In the genomic region with DNA sequence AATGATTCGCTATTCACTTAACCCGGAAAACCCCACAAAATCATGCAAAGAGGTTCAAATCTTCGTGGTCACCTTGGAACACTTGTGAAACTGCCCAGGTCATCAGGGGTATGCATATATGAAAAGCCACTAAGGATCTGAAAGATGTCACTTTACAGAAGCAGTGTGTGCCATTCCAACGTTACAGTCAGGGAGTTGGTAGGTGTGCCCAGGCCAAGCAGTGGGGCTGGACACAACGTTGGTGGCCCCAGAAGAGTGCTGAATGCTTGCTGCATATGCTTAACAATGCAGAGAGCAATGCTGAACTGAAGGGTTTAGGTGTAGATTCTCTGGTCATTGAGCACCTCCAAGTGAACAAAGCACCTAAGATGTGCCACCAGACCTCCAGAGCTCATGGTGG, we compare ENCODE assay signal across 29 cellular contexts.
"Had no signal": no experiment of that assay in that cellular context is flagged by ENCODE, and none has a peak within 500 bp of the region (broad histone marks: within the 10 kb centered on the region; RNA-seq: fewer than 3 reads in every experiment).

No MANE protein-coding gene starts in this region.

- H3K36me3 ChIP-seq: heart left ventricle, left lung, pancreas, stomach, thyroid gland, transverse colon, upper lobe of left lung, vagina had no signal

- ATAC-seq: heart left ventricle; left colon; left lung; mucosa of descending colon; naive thymus-derived CD8-positive, alpha-beta T cell; pancreas; psoas muscle; sciatic nerve; stimulated activated naive B cell treated with anti-CD40 and anti-IgM and Interleukin-4, amounts not matched to agents 10 μg/mL and 1 μg/mL and 100 μg/mL, for 72 hours; stimulated activated naive CD8-positive, alpha-beta T cell treated with anti-CD3 and anti-CD28 coated beads, Interleukin-15, Interleukin-2, amounts not matched to agents 100 U/mL and 50 U/mL, for 24 hours had no signal

- H3K27ac Mint-ChIP-seq: immature natural killer cell; naive thymus-derived CD8-positive, alpha-beta T cell; nephron; stimulated activated naive B cell treated with anti-CD40 and anti-IgM and Interleukin-4, amounts not matched to agents 10 μg/mL and 1 μg/mL and 100 μg/mL, for 72 hours had no signal

- H3K9me3 Mint-ChIP-seq: immature natural killer cell; naive thymus-derived CD8-positive, alpha-beta T cell; nephron had no signal

- H3K36me3 Mint-ChIP-seq: immature natural killer cell; naive thymus-derived CD8-positive, alpha-beta T cell; stimulated activated naive B cell treated with anti-CD40 and anti-IgM and Interleukin-4, amounts not matched to agents 10 μg/mL and 1 μg/mL and 100 μg/mL, for 72 hours had no signal

- H3K4me3 Mint-ChIP-seq: immature natural killer cell; naive thymus-derived CD8-positive, alpha-beta T cell; nephron; stimulated activated naive B cell treated with anti-CD40 and anti-IgM and Interleukin-4, amounts not matched to agents 10 μg/mL and 1 μg/mL and 100 μg/mL, for 72 hours had no signal

- H3K4me1 ChIP-seq: pancreas, testis had no signal

- H3K4me3 ChIP-seq: heart left ventricle, left lung, lung, mucosa of descending colon, pancreas, psoas muscle, skin epidermis, stomach, testis, thyroid gland, transverse colon, upper lobe of left lung, vagina had no signal

- DNase-seq: heart left ventricle; hypothalamus; immature natural killer cell; kidney; left colon; left lung; mesendoderm; midbrain; mucosa of descending colon; naive thymus-derived CD8-positive, alpha-beta T cell; posterior cingulate gyrus; psoas muscle; stimulated activated CD4-positive, alpha-beta T cell treated with anti-CD3 and anti-CD28 coated beads, Interleukin-12 subunit alpha, Interleukin-12 subunit beta, amount 100 ng/mL, for 4 hours; stimulated activated CD4-positive, alpha-beta T cell treated with anti-CD3 and anti-CD28 coated beads, Interleukin-15, amount 100 ng/mL, for 24 hours; stimulated activated CD4-positive, alpha-beta T cell treated with anti-CD3 and anti-CD28 coated beads, Interleukin-2, amount 100 ng/mL, for 24 hours; stimulated activated CD4-positive, alpha-beta T cell treated with anti-CD3 and anti-CD28 coated beads, Interleukin-4, amount 100 ng/mL, for 1 hour; stimulated activated naive B cell treated with anti-CD40 and anti-IgM and Interleukin-4, amounts not matched to agents 10 μg/mL and 1 μg/mL and 100 μg/mL, for 72 hours; stimulated activated naive CD8-positive, alpha-beta T cell treated with anti-CD3 and anti-CD28 coated beads, Interleukin-15, Interleukin-2, amounts not matched to agents 100 U/mL and 50 U/mL, for 24 hours; stomach; testis; thyroid gland; transverse colon had no signal

- H3K27ac ChIP-seq: heart left ventricle, left lung, pancreas, psoas muscle, skin epidermis, stomach, testis, thyroid gland, transverse colon, upper lobe of left lung had no signal

- H3K9me3 ChIP-seq: heart left ventricle, left lung, mucosa of descending colon, pancreas, psoas muscle, testis, thyroid gland, transverse colon, upper lobe of left lung, vagina had no signal

- H3K27me3 ChIP-seq: pancreas, testis, thyroid gland, vagina had no signal

- H3K4me1 Mint-ChIP-seq: immature natural killer cell had no signal
